In the genomic region with DNA sequence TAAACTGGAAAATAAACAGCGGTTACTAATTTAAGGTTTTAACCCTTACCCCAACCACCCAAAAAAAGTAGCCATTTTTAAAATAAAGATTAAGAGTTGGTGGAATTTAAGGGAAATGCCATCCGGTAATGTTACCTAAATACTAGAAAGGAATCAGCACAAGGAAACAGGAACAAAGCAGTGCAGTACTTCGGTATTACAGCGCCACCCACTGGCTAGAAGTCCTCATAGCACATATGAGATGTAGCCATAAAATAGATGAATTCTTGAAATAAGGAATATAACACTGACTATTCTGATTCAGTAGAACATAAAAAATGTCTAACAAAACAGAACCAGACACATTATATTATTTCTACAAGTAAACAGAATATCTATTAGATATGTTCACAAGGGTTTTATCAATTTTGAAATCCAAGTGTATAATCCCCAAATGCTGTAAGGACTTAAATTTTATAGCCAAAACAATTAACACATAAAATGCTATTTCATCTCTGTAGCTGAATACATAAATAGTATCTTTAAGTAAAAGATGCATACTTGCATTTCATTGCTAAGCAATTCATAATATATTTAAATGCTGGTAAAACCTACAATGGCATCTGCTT, we compare ENCODE assay signal across 8 cellular contexts. TPM values are rescaled to one million over a fixed set of nuclear protein-coding genes. Genes with fewer than 3 reads are reported as not detected.
A peak's percentile ranks its signal among the peaks of the same experiment; 100 is the strongest.
DNase-seq lines count a peak whose midpoint lies in the region; ATAC-seq and FAIRE-seq lines count a peak whose summit lies in the region.

No MANE protein-coding gene starts in this region.

- no peak overlapping the region for H3K4ac ChIP-seq in trophoblast cell (ENCODE audit: low read depth, low read length)

- peaks cover 6% of the 10 kb centered on the region for H3K4me1 Mint-ChIP-seq in activated T-helper 2 cell treated with anti-CD3 and anti-CD28 coated beads, Interferon-gamma antibody, Interleukin-2, Interleukin-4, amounts not matched to agents 10 μg/mL and 5 μg/mL and 100 μg/mL, durations not matched to agents 14 hours and 24 hours and 36 hours (ENCODE audit: low read depth)

- no peak overlapping the region for H2BK5ac ChIP-seq in trophoblast cell (ENCODE audit: low read depth, low read length, poor library complexity)

- no peaks in the 10 kb centered on the region for H3K9me3 Mint-ChIP-seq in activated T-helper 2 cell treated with anti-CD3 and anti-CD28 coated beads, Interferon-gamma antibody, Interleukin-2, Interleukin-4, amounts not matched to agents 10 μg/mL and 5 μg/mL and 100 μg/mL, durations not matched to agents 14 hours and 24 hours and 36 hours

- no peak overlapping the region for H2BK120ac ChIP-seq in trophoblast cell (ENCODE audit: insufficient read depth, low read length, poor library complexity)

- H3K27me3 ChIP-seq in trophoblast cell (ENCODE audit: insufficient read depth, low read length) = no peaks in the 10 kb centered on the region

- ATAC-seq in GM21723 (IDR thresholded peaks at IDR 0.05; ENCODE audit: unreplicated experiment) = peak; percentile 91

- H3K4me1 ChIP-seq in trophoblast cell (ENCODE audit: control insufficient read depth in 1 of 2, insufficient read depth in 2 of 2, low read length in 2 of 2) = no peaks in the 10 kb centered on the region

- peak; percentile 72 for DNase-seq in ELR (ENCODE audit: low read depth)
- DNase-seq in Kasumi-1 (lab: John Stamatoyannopoulos, UW) = peak; percentile 80 to 90
- DNase-seq in RPMI7951 (ENCODE audit: low read depth) = peak; percentile 55
- DNase-seq in activated T-helper 2 cell treated with anti-CD3 and anti-CD28 coated beads, Interferon-gamma antibody, Interleukin-2, Interleukin-4, amounts not matched to agents 10 μg/mL and 5 μg/mL and 100 μg/mL, durations not matched to agents 14 hours and 24 hours and 36 hours (ENCODE audit: low spot score) = peak; percentile 37
- DNase-seq in frontal cortex (ENCODE audit: low spot score in 2 of 2) = peak; percentile 12 to 53
- DNase-seq in trophoblast cell = peak; percentile 56 to 88
- no peak for DNase-seq in GM19238 (ENCODE audit: insufficient read length, low spot score)

- no peak overlapping the region for H3K14ac ChIP-seq in trophoblast cell (ENCODE audit: low read length)

- no peak overlapping the region for H3K27ac Mint-ChIP-seq in activated T-helper 2 cell treated with anti-CD3 and anti-CD28 coated beads, Interferon-gamma antibody, Interleukin-2, Interleukin-4, amounts not matched to agents 10 μg/mL and 5 μg/mL and 100 μg/mL, durations not matched to agents 14 hours and 24 hours and 36 hours

- no peak overlapping the region for H3K9ac ChIP-seq in trophoblast cell (ENCODE audit: low read length)

- no peak overlapping the region for H3K23ac ChIP-seq in trophoblast cell (ENCODE audit: low read length)

- WGBS in trophoblast cell (ENCODE audit: extremely low coverage, insufficient coverage, insufficient read length) = no CpG with 5 or more reads among the region's 4 CpGs

- no peaks in the 10 kb centered on the region for H3K79me2 ChIP-seq in trophoblast cell (ENCODE audit: control insufficient read depth, insufficient read depth, low read length, poor library complexity)

- H3K36me3 ChIP-seq in trophoblast cell (ENCODE audit: control insufficient read depth in 1 of 2, insufficient read depth in 2 of 2, low read length in 2 of 2) = peaks cover 2 to 7% of the 10 kb centered on the region in 2 experiments

- H3K4me2 ChIP-seq in trophoblast cell (ENCODE audit: low read length) = no peak overlapping the region

- no peak overlapping the region for H4K12ac ChIP-seq in trophoblast cell (ENCODE audit: low read depth, low read length)

- H4K91ac ChIP-seq in trophoblast cell (ENCODE audit: low read depth, low read length) = no peak overlapping the region

- no peaks in the 10 kb centered on the region for H3K27me3 Mint-ChIP-seq in activated T-helper 2 cell treated with anti-CD3 and anti-CD28 coated beads, Interferon-gamma antibody, Interleukin-2, Interleukin-4, amounts not matched to agents 10 μg/mL and 5 μg/mL and 100 μg/mL, durations not matched to agents 14 hours and 24 hours and 36 hours (ENCODE audit: low read depth)

- H3K18ac ChIP-seq in trophoblast cell (ENCODE audit: low read length) = no peak overlapping the region

- H2BK12ac ChIP-seq in trophoblast cell (ENCODE audit: low read length) = no peak overlapping the region

- no peaks in the 10 kb centered on the region for H3K9me3 ChIP-seq in trophoblast cell (ENCODE audit: insufficient read depth, low read depth, low read length)

- peak; percentile 87 for FAIRE-seq in frontal cortex (lab: Jason Lieb, UNC)

- no peak overlapping the region for H3K27ac ChIP-seq in trophoblast cell (ENCODE audit: low read depth, low read length)

- intact Hi-C loops in activated T-helper 2 cell treated with anti-CD3 and anti-CD28 coated beads, Interferon-gamma antibody, Interleukin-2, Interleukin-4, amounts not matched to agents 10 μg/mL and 5 μg/mL and 100 μg/mL, durations not matched to agents 14 hours and 24 hours and 36 hours (cut with micrococcal nuclease) = loop anchor here (1.0 kb wide), 1 partner anchor 527 kb away; no protein-coding TSS in a partner anchor

- no peak overlapping the region for H2AFZ ChIP-seq in trophoblast cell (ENCODE audit: insufficient read depth, low read length, poor library complexity)

- no peaks in the 10 kb centered on the region for H3K79me1 ChIP-seq in trophoblast cell (ENCODE audit: low read length)

- H3K4me3 ChIP-seq in trophoblast cell (ENCODE audit: low read depth, low read length) = no peak overlapping the region

- H3K36me3 Mint-ChIP-seq in activated T-helper 2 cell treated with anti-CD3 and anti-CD28 coated beads, Interferon-gamma antibody, Interleukin-2, Interleukin-4, amounts not matched to agents 10 μg/mL and 5 μg/mL and 100 μg/mL, durations not matched to agents 14 hours and 24 hours and 36 hours (ENCODE audit: low read depth) = no peaks in the 10 kb centered on the region

- H4K8ac ChIP-seq in trophoblast cell (ENCODE audit: low read depth, low read length) = no peak overlapping the region

- H3K4me3 Mint-ChIP-seq in activated T-helper 2 cell treated with anti-CD3 and anti-CD28 coated beads, Interferon-gamma antibody, Interleukin-2, Interleukin-4, amounts not matched to agents 10 μg/mL and 5 μg/mL and 100 μg/mL, durations not matched to agents 14 hours and 24 hours and 36 hours (ENCODE audit: low read depth) = no peak overlapping the region

- no peak overlapping the region for H2AK5ac ChIP-seq in trophoblast cell (ENCODE audit: low read length)

RNA-seq across cellular contexts. Expression of gene FRRS1, which starts 58.8 kb away (rescaled TPM):
- total RNA-seq in RPMI7951 (2014; rRNA removed; shearing (Covaris generic)) = 7.8 and 9.7 TPM in 2 replicates
- 0.85 and 1.2 TPM in 2 replicates for total RNA-seq in activated T-helper 2 cell treated with anti-CD3 and anti-CD28 coated beads, Interferon-gamma antibody, Interleukin-2, Interleukin-4, amounts not matched to agents 10 μg/mL and 5 μg/mL and 100 μg/mL, durations not matched to agents 14 hours and 24 hours and 36 hours
- total RNA-seq in frontal cortex = 2.4 TPM
- polyA plus RNA-seq in trophoblast cell (2013) = 16.0 and 16.6 TPM in 2 replicates
